ENCODE assay signal across 1 cellular context in the genomic region with DNA sequence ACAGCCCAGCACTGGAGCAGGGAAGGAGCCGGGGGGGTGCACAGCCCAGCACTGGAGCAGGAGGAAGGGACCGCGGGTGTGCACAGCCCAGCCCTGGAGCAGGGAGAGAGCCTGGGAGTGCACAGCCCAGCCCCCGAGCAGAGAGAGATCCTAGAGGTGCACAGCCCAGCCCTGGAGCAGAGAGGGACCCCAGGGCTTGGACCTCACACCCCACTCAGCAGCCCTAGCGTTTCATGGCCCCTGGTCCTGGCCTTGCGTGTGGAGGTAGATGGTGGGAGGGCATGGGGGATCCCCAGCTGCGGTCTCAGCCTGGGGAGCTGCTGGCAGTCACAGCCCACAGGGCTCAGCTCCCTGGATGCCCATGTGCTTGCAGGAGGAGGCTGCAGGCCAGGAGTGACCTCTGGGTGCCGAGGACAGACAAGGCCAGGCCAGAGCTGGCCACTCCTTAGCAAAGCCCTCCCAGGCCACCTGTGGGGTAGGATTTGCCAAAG.
TF ChIP-seq lines count a peak whose summit lies in the region.

No MANE protein-coding gene starts in this region.

TF ChIP-seq in IMR-90, 13 proteins besides CTCF, POLR2A, EP300 and RAD21:
- TF ChIP-seq, protein P1, sequence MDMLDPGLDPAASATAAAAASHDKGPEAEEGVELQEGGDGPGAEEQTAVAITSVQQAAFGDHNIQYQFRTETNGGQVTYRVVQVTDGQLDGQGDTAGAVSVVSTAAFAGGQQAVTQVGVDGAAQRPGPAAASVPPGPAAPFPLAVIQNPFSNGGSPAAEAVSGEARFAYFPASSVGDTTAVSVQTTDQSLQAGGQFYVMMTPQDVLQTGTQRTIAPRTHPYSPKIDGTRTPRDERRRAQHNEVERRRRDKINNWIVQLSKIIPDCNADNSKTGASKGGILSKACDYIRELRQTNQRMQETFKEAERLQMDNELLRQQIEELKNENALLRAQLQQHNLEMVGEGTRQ (IDR thresholded peaks at IDR 0.05; ENCODE audit: low read depth, low read length) = no peak
- no peak for TF ChIP-seq FOS (IDR thresholded peaks at IDR 0.05; ENCODE audit: low read depth, low read length)
- no peak for TF ChIP-seq RCOR1 (IDR thresholded peaks at IDR 0.05; ENCODE audit: insufficient replicate concordance, low read length)
- no peak for TF ChIP-seq MAZ (IDR thresholded peaks at IDR 0.05; ENCODE audit: borderline replicate concordance, low read depth, low read length)
- no peak for TF ChIP-seq MXI1 (IDR thresholded peaks at IDR 0.05; ENCODE audit: borderline replicate concordance, low read depth, low read length)
- no peak for TF ChIP-seq BHLHE40 (IDR thresholded peaks at IDR 0.05; ENCODE audit: low read depth, low read length)
- TF ChIP-seq SMC3 (IDR thresholded peaks at IDR 0.05; ENCODE audit: low read depth, low read length) = no peak
- TF ChIP-seq CHD1 (IDR thresholded peaks at IDR 0.05; ENCODE audit: low read depth, low read length) = no peak
- TF ChIP-seq MAFK (IDR thresholded peaks at IDR 0.05; ENCODE audit: low read depth, low read length) = no peak
- TF ChIP-seq ELK1 (IDR thresholded peaks at IDR 0.05; ENCODE audit: borderline replicate concordance, low read depth, low read length) = no peak
- TF ChIP-seq NFE2L2 (IDR thresholded peaks at IDR 0.05; ENCODE audit: low read depth, low read length) = no peak
- TF ChIP-seq RFX5 (IDR thresholded peaks at IDR 0.05; ENCODE audit: low read depth, low read length) = no peak
- TF ChIP-seq CEBPB (IDR thresholded peaks at IDR 0.05; ENCODE audit: low read depth, low read length) = no peak
